ENCODE assay signal across 1 cellular context in the genomic region with DNA sequence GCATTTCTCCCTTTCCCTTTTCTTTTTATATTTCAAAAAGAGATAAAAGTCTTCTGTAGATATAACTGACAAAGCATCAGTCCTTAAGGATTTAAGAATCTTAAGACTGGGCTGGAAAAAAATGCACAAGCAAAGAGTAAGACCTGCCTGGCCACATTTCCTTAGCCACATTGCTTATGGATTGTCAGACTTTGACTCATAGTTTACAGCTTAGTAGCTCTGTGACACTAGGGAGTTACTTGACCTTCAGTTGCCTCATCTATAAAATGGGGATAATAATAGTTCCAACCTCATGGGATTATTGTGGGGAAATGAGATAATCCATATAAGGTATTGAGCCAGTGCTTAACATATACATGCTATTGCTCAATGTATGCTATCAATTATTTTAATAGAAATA.
TF ChIP-seq lines count a peak whose summit lies in the region.

No MANE protein-coding gene starts in this region.

TF ChIP-seq in WTC11, 78 proteins besides CTCF, POLR2A, EP300 and RAD21 (continued from another document):
- TF ChIP-seq ZNF281 (CRISPR knock-in tag; IDR thresholded peaks at IDR 0.05) (no peak), ZNF671 (CRISPR knock-in tag; IDR thresholded peaks at IDR 0.05) (no peak)
- TF ChIP-seq, protein P1, sequence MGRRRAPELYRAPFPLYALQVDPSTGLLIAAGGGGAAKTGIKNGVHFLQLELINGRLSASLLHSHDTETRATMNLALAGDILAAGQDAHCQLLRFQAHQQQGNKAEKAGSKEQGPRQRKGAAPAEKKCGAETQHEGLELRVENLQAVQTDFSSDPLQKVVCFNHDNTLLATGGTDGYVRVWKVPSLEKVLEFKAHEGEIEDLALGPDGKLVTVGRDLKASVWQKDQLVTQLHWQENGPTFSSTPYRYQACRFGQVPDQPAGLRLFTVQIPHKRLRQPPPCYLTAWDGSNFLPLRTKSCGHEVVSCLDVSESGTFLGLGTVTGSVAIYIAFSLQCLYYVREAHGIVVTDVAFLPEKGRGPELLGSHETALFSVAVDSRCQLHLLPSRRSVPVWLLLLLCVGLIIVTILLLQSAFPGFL (CRISPR knock-in tag; IDR thresholded peaks at IDR 0.05; ENCODE audit: borderline replicate concordance) = no peak
- TF ChIP-seq, protein P2, sequence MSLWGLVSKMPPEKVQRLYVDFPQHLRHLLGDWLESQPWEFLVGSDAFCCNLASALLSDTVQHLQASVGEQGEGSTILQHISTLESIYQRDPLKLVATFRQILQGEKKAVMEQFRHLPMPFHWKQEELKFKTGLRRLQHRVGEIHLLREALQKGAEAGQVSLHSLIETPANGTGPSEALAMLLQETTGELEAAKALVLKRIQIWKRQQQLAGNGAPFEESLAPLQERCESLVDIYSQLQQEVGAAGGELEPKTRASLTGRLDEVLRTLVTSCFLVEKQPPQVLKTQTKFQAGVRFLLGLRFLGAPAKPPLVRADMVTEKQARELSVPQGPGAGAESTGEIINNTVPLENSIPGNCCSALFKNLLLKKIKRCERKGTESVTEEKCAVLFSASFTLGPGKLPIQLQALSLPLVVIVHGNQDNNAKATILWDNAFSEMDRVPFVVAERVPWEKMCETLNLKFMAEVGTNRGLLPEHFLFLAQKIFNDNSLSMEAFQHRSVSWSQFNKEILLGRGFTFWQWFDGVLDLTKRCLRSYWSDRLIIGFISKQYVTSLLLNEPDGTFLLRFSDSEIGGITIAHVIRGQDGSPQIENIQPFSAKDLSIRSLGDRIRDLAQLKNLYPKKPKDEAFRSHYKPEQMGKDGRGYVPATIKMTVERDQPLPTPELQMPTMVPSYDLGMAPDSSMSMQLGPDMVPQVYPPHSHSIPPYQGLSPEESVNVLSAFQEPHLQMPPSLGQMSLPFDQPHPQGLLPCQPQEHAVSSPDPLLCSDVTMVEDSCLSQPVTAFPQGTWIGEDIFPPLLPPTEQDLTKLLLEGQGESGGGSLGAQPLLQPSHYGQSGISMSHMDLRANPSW (CRISPR knock-in tag; conservative IDR thresholded peaks at IDR 0.05; ENCODE audit: low read depth) = no peak
- TF ChIP-seq, protein P3, sequence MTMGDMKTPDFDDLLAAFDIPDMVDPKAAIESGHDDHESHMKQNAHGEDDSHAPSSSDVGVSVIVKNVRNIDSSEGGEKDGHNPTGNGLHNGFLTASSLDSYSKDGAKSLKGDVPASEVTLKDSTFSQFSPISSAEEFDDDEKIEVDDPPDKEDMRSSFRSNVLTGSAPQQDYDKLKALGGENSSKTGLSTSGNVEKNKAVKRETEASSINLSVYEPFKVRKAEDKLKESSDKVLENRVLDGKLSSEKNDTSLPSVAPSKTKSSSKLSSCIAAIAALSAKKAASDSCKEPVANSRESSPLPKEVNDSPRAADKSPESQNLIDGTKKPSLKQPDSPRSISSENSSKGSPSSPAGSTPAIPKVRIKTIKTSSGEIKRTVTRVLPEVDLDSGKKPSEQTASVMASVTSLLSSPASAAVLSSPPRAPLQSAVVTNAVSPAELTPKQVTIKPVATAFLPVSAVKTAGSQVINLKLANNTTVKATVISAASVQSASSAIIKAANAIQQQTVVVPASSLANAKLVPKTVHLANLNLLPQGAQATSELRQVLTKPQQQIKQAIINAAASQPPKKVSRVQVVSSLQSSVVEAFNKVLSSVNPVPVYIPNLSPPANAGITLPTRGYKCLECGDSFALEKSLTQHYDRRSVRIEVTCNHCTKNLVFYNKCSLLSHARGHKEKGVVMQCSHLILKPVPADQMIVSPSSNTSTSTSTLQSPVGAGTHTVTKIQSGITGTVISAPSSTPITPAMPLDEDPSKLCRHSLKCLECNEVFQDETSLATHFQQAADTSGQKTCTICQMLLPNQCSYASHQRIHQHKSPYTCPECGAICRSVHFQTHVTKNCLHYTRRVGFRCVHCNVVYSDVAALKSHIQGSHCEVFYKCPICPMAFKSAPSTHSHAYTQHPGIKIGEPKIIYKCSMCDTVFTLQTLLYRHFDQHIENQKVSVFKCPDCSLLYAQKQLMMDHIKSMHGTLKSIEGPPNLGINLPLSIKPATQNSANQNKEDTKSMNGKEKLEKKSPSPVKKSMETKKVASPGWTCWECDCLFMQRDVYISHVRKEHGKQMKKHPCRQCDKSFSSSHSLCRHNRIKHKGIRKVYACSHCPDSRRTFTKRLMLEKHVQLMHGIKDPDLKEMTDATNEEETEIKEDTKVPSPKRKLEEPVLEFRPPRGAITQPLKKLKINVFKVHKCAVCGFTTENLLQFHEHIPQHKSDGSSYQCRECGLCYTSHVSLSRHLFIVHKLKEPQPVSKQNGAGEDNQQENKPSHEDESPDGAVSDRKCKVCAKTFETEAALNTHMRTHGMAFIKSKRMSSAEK (CRISPR knock-in tag; IDR thresholded peaks at IDR 0.05; ENCODE audit: borderline replicate concordance) = no peak
- TF ChIP-seq, protein P4, sequence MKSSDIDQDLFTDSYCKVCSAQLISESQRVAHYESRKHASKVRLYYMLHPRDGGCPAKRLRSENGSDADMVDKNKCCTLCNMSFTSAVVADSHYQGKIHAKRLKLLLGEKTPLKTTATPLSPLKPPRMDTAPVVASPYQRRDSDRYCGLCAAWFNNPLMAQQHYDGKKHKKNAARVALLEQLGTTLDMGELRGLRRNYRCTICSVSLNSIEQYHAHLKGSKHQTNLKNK (CRISPR knock-in tag; IDR thresholded peaks at IDR 0.05) = no peak
